ENCODE assay signal across 20 cellular contexts in the genomic region with DNA sequence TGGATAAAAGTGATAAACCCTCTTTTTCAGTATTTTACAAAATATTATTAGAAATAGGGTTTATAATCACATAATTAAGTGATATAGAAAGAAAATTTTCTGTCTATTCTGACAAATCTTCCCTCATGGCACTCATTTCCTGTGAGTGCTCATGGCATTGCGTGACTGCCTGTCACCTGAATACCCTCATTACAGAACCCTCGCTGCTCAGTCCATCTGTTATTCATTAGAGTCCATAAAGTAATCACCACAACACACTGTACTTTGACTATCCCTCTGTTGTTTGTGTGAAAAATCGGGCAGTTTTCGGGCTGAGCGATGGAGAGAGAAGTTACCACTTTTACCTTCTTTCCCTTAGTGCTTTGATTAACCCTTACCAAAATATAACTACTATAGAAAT.
DNase-seq lines count a peak whose midpoint lies in the region; ATAC-seq and TF ChIP-seq lines count a peak whose summit lies in the region.
"Had no signal": no experiment of that assay in that cellular context is flagged by ENCODE, and none has a peak within 500 bp of the region (broad histone marks: within the 10 kb centered on the region; RNA-seq: fewer than 3 reads in every experiment).

No MANE protein-coding gene starts in this region.

- H3K4me1 Mint-ChIP-seq in brain: peaks cover 7% of the 10 kb centered on the region
- H3K4me1 Mint-ChIP-seq in activated T-helper 2 cell treated with anti-CD3 and anti-CD28 coated beads, Interferon-gamma antibody, Interleukin-2, Interleukin-4, amounts not matched to agents 10 μg/mL and 5 μg/mL and 100 μg/mL, durations not matched to agents 14 hours and 24 hours and 36 hours (ENCODE audit: low read depth): no peaks in the 10 kb centered on the region
- H3K4me1 Mint-ChIP-seq: activated CD4-positive, alpha-beta T cell treated with anti-CD3 and anti-CD28 coated beads for 36 hours; CD8-positive, alpha-beta memory T cell had no signal

- no peaks in the 10 kb centered on the region for H3K27me3 Mint-ChIP-seq in brain
- H3K27me3 Mint-ChIP-seq in activated T-helper 2 cell treated with anti-CD3 and anti-CD28 coated beads, Interferon-gamma antibody, Interleukin-2, Interleukin-4, amounts not matched to agents 10 μg/mL and 5 μg/mL and 100 μg/mL, durations not matched to agents 14 hours and 24 hours and 36 hours (ENCODE audit: low read depth): no peaks in the 10 kb centered on the region
- H3K27me3 Mint-ChIP-seq: activated CD4-positive, alpha-beta T cell treated with anti-CD3 and anti-CD28 coated beads for 36 hours; CD8-positive, alpha-beta memory T cell; stimulated activated naive CD8-positive, alpha-beta T cell treated with anti-CD3 and anti-CD28 coated beads, Interleukin-15, Interleukin-2, amounts not matched to agents 100 ng/mL and 50 ng/mL, for 24 hours had no signal

- no peaks in the 10 kb centered on the region for H3K36me3 Mint-ChIP-seq in brain
- no peaks in the 10 kb centered on the region for H3K36me3 Mint-ChIP-seq in activated T-helper 2 cell treated with anti-CD3 and anti-CD28 coated beads, Interferon-gamma antibody, Interleukin-2, Interleukin-4, amounts not matched to agents 10 μg/mL and 5 μg/mL and 100 μg/mL, durations not matched to agents 14 hours and 24 hours and 36 hours (ENCODE audit: low read depth)
- H3K36me3 Mint-ChIP-seq: CD8-positive, alpha-beta memory T cell had no signal

- ATAC-seq in GM18505 (IDR thresholded peaks at IDR 0.05; ENCODE audit: unreplicated experiment): no peak
- ATAC-seq: activated CD4-positive, alpha-beta T cell treated with anti-CD3 and anti-CD28 coated beads for 36 hours; HCT116 had no signal

- TF ChIP-seq CTCF in HFF-Myc (IDR thresholded peaks at IDR 0.05; ENCODE audit: low read depth, low read length, missing control alignments) (no peak), brain (conservative IDR thresholded peaks at IDR 0.05) (no peak)

- DNase-seq in HFF-Myc (ENCODE audit: extremely low read depth, low read depth) (peak; percentile 1), NCI-H524 (lab: John Stamatoyannopoulos, UW) (peak; percentile 86 to 90), retina (peak; percentile 1)
- DNase-seq in activated T-helper 2 cell treated with anti-CD3 and anti-CD28 coated beads, Interferon-gamma antibody, Interleukin-2, Interleukin-4, amounts not matched to agents 10 μg/mL and 5 μg/mL and 100 μg/mL, durations not matched to agents 14 hours and 24 hours and 36 hours (ENCODE audit: low spot score): no peak
- DNase-seq in stimulated activated naive CD4-positive, alpha-beta T cell (lab: John Stamatoyannopoulos, UW): no peak
- DNase-seq: activated CD4-positive, alpha-beta T cell treated with anti-CD3 and anti-CD28 coated beads for 36 hours; activated gamma-delta T cell treated with Interleukin-2 at 50 U/mL for 16 hours; CD8-positive, alpha-beta memory T cell; DND-41; foreskin melanocyte; Karpas-422; mammary epithelial cell; NCI-H1105; nucleus accumbens; stimulated activated CD4-positive, alpha-beta T cell treated with anti-CD3 and anti-CD28 coated beads, Interleukin-4, amount 100 ng/mL, for 1 hour; transverse colon had no signal

- peak overlapping the region in 1 of 5 experiments; percentile 9 for H3K4me3 Mint-ChIP-seq in brain
- H3K4me3 Mint-ChIP-seq in activated T-helper 2 cell treated with anti-CD3 and anti-CD28 coated beads, Interferon-gamma antibody, Interleukin-2, Interleukin-4, amounts not matched to agents 10 μg/mL and 5 μg/mL and 100 μg/mL, durations not matched to agents 14 hours and 24 hours and 36 hours (ENCODE audit: low read depth): no peak overlapping the region
- H3K4me3 Mint-ChIP-seq: activated CD4-positive, alpha-beta T cell treated with anti-CD3 and anti-CD28 coated beads for 36 hours; CD8-positive, alpha-beta memory T cell; stimulated activated naive CD8-positive, alpha-beta T cell treated with anti-CD3 and anti-CD28 coated beads, Interleukin-15, Interleukin-2, amounts not matched to agents 100 ng/mL and 50 ng/mL, for 24 hours had no signal

- intact Hi-C loops in activated T-helper 2 cell treated with anti-CD3 and anti-CD28 coated beads, Interferon-gamma antibody, Interleukin-2, Interleukin-4, amounts not matched to agents 10 μg/mL and 5 μg/mL and 100 μg/mL, durations not matched to agents 14 hours and 24 hours and 36 hours (cut with micrococcal nuclease): no loop called here

- H3K27ac Mint-ChIP-seq in brain: peak overlapping the region in 3 of 5 experiments; percentile 5 to 57 (median 22)
- H3K27ac Mint-ChIP-seq in activated T-helper 2 cell treated with anti-CD3 and anti-CD28 coated beads, Interferon-gamma antibody, Interleukin-2, Interleukin-4, amounts not matched to agents 10 μg/mL and 5 μg/mL and 100 μg/mL, durations not matched to agents 14 hours and 24 hours and 36 hours: no peak overlapping the region
- H3K27ac Mint-ChIP-seq: activated CD4-positive, alpha-beta T cell treated with anti-CD3 and anti-CD28 coated beads for 36 hours; CD8-positive, alpha-beta memory T cell; stimulated activated naive CD8-positive, alpha-beta T cell treated with anti-CD3 and anti-CD28 coated beads, Interleukin-15, Interleukin-2, amounts not matched to agents 100 ng/mL and 50 ng/mL, for 24 hours had no signal

- H3K9me3 Mint-ChIP-seq in brain: peaks cover 0 to 5% (median 0%) of the 10 kb centered on the region in 5 experiments
- H3K9me3 Mint-ChIP-seq in activated T-helper 2 cell treated with anti-CD3 and anti-CD28 coated beads, Interferon-gamma antibody, Interleukin-2, Interleukin-4, amounts not matched to agents 10 μg/mL and 5 μg/mL and 100 μg/mL, durations not matched to agents 14 hours and 24 hours and 36 hours: peaks cover 18% of the 10 kb centered on the region

- no peak for TF ChIP-seq POLR2A in GM18505 (IDR thresholded peaks at IDR 0.05; ENCODE audit: borderline replicate concordance, extremely low read depth, insufficient read depth, insufficient read length)

- H3K4me3 ChIP-seq in HFF-Myc (replicated peaks; ENCODE audit: low read depth, low read length): no peak overlapping the region
- H3K4me3 ChIP-seq: transverse colon had no signal

Comparison
In these comparisons a context has a peak if more than half of its experiments do, and no peak if none do; other contexts are left out.
1. DNase-seq: peak in HFF-Myc (single experiment), NCI-H524 (2 of 2) and retina (single experiment); none in activated T-helper 2 cell treated with anti-CD3 and anti-CD28 coated beads, Interferon-gamma antibody, Interleukin-2, Interleukin-4, amounts not matched to agents 10 μg/mL and 5 μg/mL and 100 μg/mL, durations not matched to agents 14 hours and 24 hours and 36 hours (single experiment) and stimulated activated naive CD4-positive, alpha-beta T cell (0 of 6).